8 cellular contexts compared by ENCODE assay signal in the genomic region with DNA sequence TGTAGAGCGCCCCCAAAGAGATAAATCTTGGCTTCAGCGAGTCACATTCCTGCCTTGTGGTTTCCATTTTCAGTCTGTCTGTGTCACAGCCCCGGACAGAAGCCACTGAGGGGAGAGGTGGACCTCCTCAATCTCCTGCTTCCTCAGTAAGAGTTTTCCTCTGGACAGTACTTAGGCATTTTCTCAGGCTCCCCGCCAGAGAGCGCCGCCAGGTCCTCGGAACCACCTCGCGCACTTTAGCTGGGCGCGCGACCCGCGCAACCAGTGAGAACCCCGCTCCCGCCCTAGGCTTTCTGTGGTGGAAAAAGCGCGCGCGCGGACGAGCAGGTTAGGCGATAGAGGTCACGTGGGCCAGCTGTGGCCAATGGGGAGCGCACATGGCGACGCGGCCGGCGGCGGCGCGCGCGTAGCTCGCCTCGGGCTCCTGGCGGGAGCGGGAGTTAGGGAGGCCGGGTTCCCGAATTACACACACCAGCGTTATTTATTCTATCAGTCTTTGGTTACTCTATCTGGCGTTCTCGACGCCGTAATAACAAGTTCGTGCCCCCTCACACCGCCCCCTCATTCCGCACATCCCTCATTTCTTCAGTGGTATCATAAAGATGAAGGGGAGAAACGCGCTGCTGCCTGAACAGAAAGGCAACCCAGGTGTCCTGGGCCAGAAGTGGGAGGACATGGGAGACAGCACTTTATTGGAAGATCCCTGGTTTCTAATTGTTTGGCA. TPM values are rescaled to one million over a fixed set of nuclear protein-coding genes. Genes with fewer than 3 reads are reported as not detected.
DNase-seq lines count a peak whose midpoint lies in the region; ATAC-seq and TF ChIP-seq lines count a peak whose summit lies in the region.

No MANE protein-coding gene starts in this region.

- ATAC-seq in GM21737 (IDR thresholded peaks at IDR 0.05; ENCODE audit: unreplicated experiment): peak; percentile 90

- H3K27ac ChIP-seq in DOHH2 (ENCODE audit: low read depth, low read length) (peak overlapping the region; percentile 36), KMS-11 (peak overlapping the region; percentile 61), esophagus muscularis mucosa (replicated peaks in 1 of 4) (peak overlapping the region; percentile 87 to 92 (median 90))

- H3K79me2 ChIP-seq in DOHH2 (ENCODE audit: control insufficient read depth, low read length) (no peaks in the 10 kb centered on the region), KMS-11 (ENCODE audit: insufficient read depth, low read depth) (no peaks in the 10 kb centered on the region)

- peak; percentile 98 for DNase-seq in activated T-cell treated with anti-CD3 and anti-CD28 coated beads, Interleukin-2, amount 50 U/mL, for 48 hours
- DNase-seq in esophagus muscularis mucosa (ENCODE audit: extremely low spot score): peak; percentile 100
- peak; percentile 99 for DNase-seq in myocyte (ENCODE audit: low read depth)
- peak; percentile 96 to 98 for DNase-seq in stimulated activated CD8-positive, alpha-beta memory T cell treated with anti-CD3 and anti-CD28 coated beads, Interleukin-7, amount 100 ng/mL, for 4 hours (ENCODE audit: low read depth in 2 of 2)

- intact Hi-C loops in esophagus muscularis mucosa (cut with DNase I): loop anchor here (1.0 to 5.0 kb wide), 3 partner anchors 19 to 259 kb away; a partner anchor contains a TSS

- no peak for TF ChIP-seq EP300 in esophagus muscularis mucosa (IDR thresholded peaks at IDR 0.05)

- no peaks in the 10 kb centered on the region for H3K9me3 ChIP-seq in DOHH2 (ENCODE audit: control insufficient read depth, insufficient read depth, low read length)
- H3K9me3 ChIP-seq in esophagus muscularis mucosa: no peaks in the 10 kb centered on the region

- H3K9me2 ChIP-seq in DOHH2 (replicated peaks; ENCODE audit: control insufficient read depth, low read length): no peaks in the 10 kb centered on the region

- H3K9ac ChIP-seq in KMS-11: peak overlapping the region; percentile 50; the same call in 1 of the 2 replicates

- peak; percentile 76 for TF ChIP-seq CTCF in DOHH2 (IDR thresholded peaks at IDR 0.05; ENCODE audit: low read depth, low read length, poor library complexity, severe bottlenecking)
- peak; percentile 62 for TF ChIP-seq CTCF in KMS-11 (conservative IDR thresholded peaks at IDR 0.05; ENCODE audit: low read depth, low read length)
- peak; percentile 59 to 69 (median 63) for TF ChIP-seq CTCF in esophagus muscularis mucosa (IDR thresholded peaks at IDR 0.05)

- peak overlapping the region; percentile 83 for H3K4me3 ChIP-seq in DOHH2 (ENCODE audit: low read length)
- no peak overlapping the region for H3K4me3 ChIP-seq in KMS-11 (IDR thresholded peaks at IDR 0.05; ENCODE audit: insufficient read depth, low read depth, low read length)
- peak overlapping the region; percentile 56 to 71 (median 62) for H3K4me3 ChIP-seq in esophagus muscularis mucosa

- WGBS in esophagus muscularis mucosa: 1% methylated on average over 43 of the region's 51 CpGs

- peak overlapping the region; percentile 95 for H2AFZ ChIP-seq in KMS-11 (ENCODE audit: low read depth)

- H3K27me3 ChIP-seq in DOHH2 (ENCODE audit: control insufficient read depth, low read length) (no peaks in the 10 kb centered on the region), KMS-11 (ENCODE audit: insufficient read depth, low read depth) (no peaks in the 10 kb centered on the region), esophagus muscularis mucosa (no peaks in the 10 kb centered on the region)

- peak overlapping the region; percentile 100 for H3K4me2 ChIP-seq in DOHH2 (ENCODE audit: low read length)
- peak overlapping the region; percentile 71 for H3K4me2 ChIP-seq in KMS-11

- no peaks in the 10 kb centered on the region for H3K36me3 ChIP-seq in DOHH2 (ENCODE audit: control insufficient read depth, low read length)
- H3K36me3 ChIP-seq in KMS-11 (ENCODE audit: insufficient read depth): no peaks in the 10 kb centered on the region
- H3K36me3 ChIP-seq in esophagus muscularis mucosa: no peaks in the 10 kb centered on the region

- no peaks in the 10 kb centered on the region for H4K20me1 ChIP-seq in DOHH2 (ENCODE audit: control insufficient read depth, insufficient read depth, low read depth, low read length)
- H4K20me1 ChIP-seq in KMS-11 (ENCODE audit: insufficient read depth): no peaks in the 10 kb centered on the region

- peak; percentile 43 for TF ChIP-seq POLR2A in esophagus muscularis mucosa (IDR thresholded peaks at IDR 0.05; ENCODE audit: low read depth)

- H3K4me1 ChIP-seq in DOHH2 (ENCODE audit: control insufficient read depth, low read length): peaks cover 18% of the 10 kb centered on the region
- H3K4me1 ChIP-seq in KMS-11 (ENCODE audit: low read depth, poor library complexity, severe bottlenecking): peaks cover 11% of the 10 kb centered on the region
- H3K4me1 ChIP-seq in esophagus muscularis mucosa: peaks cover 5 to 16% (median 12%) of the 10 kb centered on the region in 4 donors

- H3F3A ChIP-seq in DOHH2 (ENCODE audit: control insufficient read depth, insufficient read depth): 0 out of 2 replicates have a peak, but pooled peaks cover 3% of the 10 kb centered on the region

TF ChIP-seq in PFSK-1, 5 proteins besides CTCF, POLR2A, EP300 and RAD21:
- TF ChIP-seq, protein P1, sequence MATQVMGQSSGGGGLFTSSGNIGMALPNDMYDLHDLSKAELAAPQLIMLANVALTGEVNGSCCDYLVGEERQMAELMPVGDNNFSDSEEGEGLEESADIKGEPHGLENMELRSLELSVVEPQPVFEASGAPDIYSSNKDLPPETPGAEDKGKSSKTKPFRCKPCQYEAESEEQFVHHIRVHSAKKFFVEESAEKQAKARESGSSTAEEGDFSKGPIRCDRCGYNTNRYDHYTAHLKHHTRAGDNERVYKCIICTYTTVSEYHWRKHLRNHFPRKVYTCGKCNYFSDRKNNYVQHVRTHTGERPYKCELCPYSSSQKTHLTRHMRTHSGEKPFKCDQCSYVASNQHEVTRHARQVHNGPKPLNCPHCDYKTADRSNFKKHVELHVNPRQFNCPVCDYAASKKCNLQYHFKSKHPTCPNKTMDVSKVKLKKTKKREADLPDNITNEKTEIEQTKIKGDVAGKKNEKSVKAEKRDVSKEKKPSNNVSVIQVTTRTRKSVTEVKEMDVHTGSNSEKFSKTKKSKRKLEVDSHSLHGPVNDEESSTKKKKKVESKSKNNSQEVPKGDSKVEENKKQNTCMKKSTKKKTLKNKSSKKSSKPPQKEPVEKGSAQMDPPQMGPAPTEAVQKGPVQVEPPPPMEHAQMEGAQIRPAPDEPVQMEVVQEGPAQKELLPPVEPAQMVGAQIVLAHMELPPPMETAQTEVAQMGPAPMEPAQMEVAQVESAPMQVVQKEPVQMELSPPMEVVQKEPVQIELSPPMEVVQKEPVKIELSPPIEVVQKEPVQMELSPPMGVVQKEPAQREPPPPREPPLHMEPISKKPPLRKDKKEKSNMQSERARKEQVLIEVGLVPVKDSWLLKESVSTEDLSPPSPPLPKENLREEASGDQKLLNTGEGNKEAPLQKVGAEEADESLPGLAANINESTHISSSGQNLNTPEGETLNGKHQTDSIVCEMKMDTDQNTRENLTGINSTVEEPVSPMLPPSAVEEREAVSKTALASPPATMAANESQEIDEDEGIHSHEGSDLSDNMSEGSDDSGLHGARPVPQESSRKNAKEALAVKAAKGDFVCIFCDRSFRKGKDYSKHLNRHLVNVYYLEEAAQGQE (IDR thresholded peaks at IDR 0.05; ENCODE audit: insufficient read depth in 1 of 2, low read depth in 2 of 2, low read length in 2 of 2): no peak
- peak; percentile 81 for TF ChIP-seq POLR2AphosphoS5 (IDR thresholded peaks at IDR 0.05; ENCODE audit: low read depth, low read length)
- TF ChIP-seq FOXP2 (optimal IDR thresholded peaks at IDR 0.05; ENCODE audit: borderline replicate concordance, extremely low read depth, extremely low read length, insufficient read depth): peak; percentile 58
- peak; percentile 61; the same call in 1 of the 2 replicates for TF ChIP-seq TAF1 (IDR thresholded peaks at IDR 0.05; ENCODE audit: borderline replicate concordance, insufficient read depth, low read length)
- 0 out of 2 replicates have a peak, but pooled peaks have one; percentile 30 for TF ChIP-seq SIN3A (IDR thresholded peaks at IDR 0.05; ENCODE audit: borderline replicate concordance, insufficient read depth, low read length)

RNA-seq across cellular contexts. Expression of a gene that starts 19.4 kb away (rescaled TPM):
- not detected for polyA plus RNA-seq in PFSK-1 (2012; ENCODE audit: insufficient read length, low read depth)
- total RNA-seq in esophagus muscularis mucosa: not detected
- 0.19 TPM in 1 of 2 replicates, not detected in the other for total RNA-seq in myocyte
- 0.14 TPM for polyA plus RNA-seq in myocyte (2012)

RNA-seq across cellular contexts. Expression of a gene that starts 19.5 kb away (rescaled TPM):
- 39.7 TPM for polyA plus RNA-seq in PFSK-1 (2012; ENCODE audit: insufficient read length, low read depth)
- total RNA-seq in esophagus muscularis mucosa (10 to 100 TPM; 47.3 to 78.2 (median 63.0) TPM), myocyte (48.1 and 52.3 TPM in 2 replicates)
- 34.7 TPM for polyA plus RNA-seq in myocyte (2012)

RNA-seq across cellular contexts. Expression of a gene that starts 35.8 kb away (rescaled TPM):
- polyA plus RNA-seq in PFSK-1 (2012; ENCODE audit: insufficient read length, low read depth): not detected
- 1 to 10 TPM in 1 of 4 donors, under 1 TPM in 1, not detected in 2; 0.71 to 1.5 TPM for total RNA-seq in esophagus muscularis mucosa
- 0.62 TPM in 1 of 2 replicates, not detected in the other for total RNA-seq in myocyte
- 0.45 TPM for polyA plus RNA-seq in myocyte (2012)

Comparison
In these comparisons a context has a peak if more than half of its experiments do, and no peak if none do; other contexts are left out.
1. H3K27ac ChIP-seq: peak in every context shown above with its lines; median percentile 90 in esophagus muscularis mucosa; 61 in KMS-11; 36 in DOHH2.